ENCODE assay signal across 14 cellular contexts in genomic region chr5:109924708-109925107, GRCh38.
DNase-seq lines count a peak whose midpoint lies in the region; ATAC-seq and TF ChIP-seq lines count a peak whose summit lies in the region.
"Had no signal": no experiment of that assay in that cellular context is flagged by ENCODE, and none has a peak within 500 bp of the region (broad histone marks: within the 10 kb centered on the region; RNA-seq: fewer than 3 reads in every experiment).

No MANE protein-coding gene starts in this region.

- no peaks in the 10 kb centered on the region for H3K27me3 Mint-ChIP-seq in activated CD4-positive, alpha-beta T cell treated with anti-CD3 and anti-CD28 coated beads for 36 hours
- no peaks in the 10 kb centered on the region for H3K27me3 Mint-ChIP-seq in central memory CD8-positive, alpha-beta T cell
- no peaks in the 10 kb centered on the region for H3K27me3 Mint-ChIP-seq in naive thymus-derived CD8-positive, alpha-beta T cell
- H3K27me3 Mint-ChIP-seq in glutamatergic neuron (ENCODE audit: unreplicated experiment) = peaks cover 7% of the 10 kb centered on the region
- H3K27me3 Mint-ChIP-seq: CD4-positive, CD25-positive, alpha-beta regulatory T cell had no signal

- H3K4me1 Mint-ChIP-seq in activated CD4-positive, alpha-beta T cell treated with anti-CD3 and anti-CD28 coated beads for 36 hours = peaks cover 37% of the 10 kb centered on the region
- H3K4me1 Mint-ChIP-seq in central memory CD8-positive, alpha-beta T cell = peaks cover 33% of the 10 kb centered on the region
- peaks cover 28 to 61% (median 50%) of the 10 kb centered on the region in 4 donors for H3K4me1 Mint-ChIP-seq in naive thymus-derived CD8-positive, alpha-beta T cell
- peaks cover 34% of the 10 kb centered on the region for H3K4me1 Mint-ChIP-seq in glutamatergic neuron (ENCODE audit: low read depth, unreplicated experiment)
- H3K4me1 Mint-ChIP-seq: B cell had no signal

- CTCF ChIA-PET in activated CD4-positive, alpha-beta T cell treated with anti-CD3 and anti-CD28 coated beads for 36 hours (lab: Charles Lee) = interaction anchor here (0.6 kb wide), 1 partner anchor 702 kb away, joined by 4 read pairs; no protein-coding TSS in a partner anchor

- TF ChIP-seq CTCF in glutamatergic neuron (IDR thresholded peaks at IDR 0.05; ENCODE audit: partially characterized antibody, unreplicated experiment) = no peak

- H3K4me3 Mint-ChIP-seq in activated CD4-positive, alpha-beta T cell treated with anti-CD3 and anti-CD28 coated beads for 36 hours = no peak overlapping the region
- H3K4me3 Mint-ChIP-seq in central memory CD8-positive, alpha-beta T cell = no peak overlapping the region
- H3K4me3 Mint-ChIP-seq in naive thymus-derived CD8-positive, alpha-beta T cell = no peak overlapping the region
- H3K4me3 Mint-ChIP-seq in glutamatergic neuron (ENCODE audit: unreplicated experiment) = no peak overlapping the region
- H3K4me3 Mint-ChIP-seq: B cell; CD4-positive, CD25-positive, alpha-beta regulatory T cell; GM23338; HFFc6 had no signal

- POLR2A ChIA-PET in activated CD4-positive, alpha-beta T cell treated with anti-CD3 and anti-CD28 coated beads for 36 hours (lab: Charles Lee) = no interaction called here
- POLR2A ChIA-PET in naive thymus-derived CD8-positive, alpha-beta T cell (lab: Charles Lee) = interaction anchor here (1.7 to 5.2 kb wide), 2 partner anchors 9 to 234 kb away, joined by 4 to 61 read pairs; partner anchors contain the start of gene MAN2A1

- no peaks in the 10 kb centered on the region for H3K36me3 Mint-ChIP-seq in activated CD4-positive, alpha-beta T cell treated with anti-CD3 and anti-CD28 coated beads for 36 hours (ENCODE audit: low read depth)
- peaks cover 2% of the 10 kb centered on the region for H3K36me3 Mint-ChIP-seq in central memory CD8-positive, alpha-beta T cell (ENCODE audit: insufficient read depth)
- peaks cover 0 to 13% (median 0%) of the 10 kb centered on the region in 3 donors for H3K36me3 Mint-ChIP-seq in naive thymus-derived CD8-positive, alpha-beta T cell
- no peaks in the 10 kb centered on the region for H3K36me3 Mint-ChIP-seq in glutamatergic neuron (ENCODE audit: unreplicated experiment)
- H3K36me3 Mint-ChIP-seq: CD4-positive, CD25-positive, alpha-beta regulatory T cell had no signal

- H3K9me3 Mint-ChIP-seq in activated CD4-positive, alpha-beta T cell treated with anti-CD3 and anti-CD28 coated beads for 36 hours (ENCODE audit: low read depth) = peaks cover 1% of the 10 kb centered on the region
- H3K9me3 Mint-ChIP-seq in central memory CD8-positive, alpha-beta T cell = no peaks in the 10 kb centered on the region
- H3K9me3 Mint-ChIP-seq in naive thymus-derived CD8-positive, alpha-beta T cell = peaks cover 0 to 3% (median 0%) of the 10 kb centered on the region in 9 donors
- peaks cover 6% of the 10 kb centered on the region for H3K9me3 Mint-ChIP-seq in glutamatergic neuron (ENCODE audit: unreplicated experiment)
- H3K9me3 Mint-ChIP-seq: CD8-positive, alpha-beta memory T cell; GM23338; HFFc6 had no signal

- DNase-seq in activated CD4-positive, alpha-beta T cell treated with anti-CD3 and anti-CD28 coated beads for 36 hours = no peak
- no peak for DNase-seq in activated CD4-positive, alpha-beta T cell treated with anti-CD3 and anti-CD28 coated beads, Interleukin-2, amount 50 U/mL, for 1 hour
- no peak for DNase-seq in central memory CD8-positive, alpha-beta T cell (ENCODE audit: low spot score in 2 of 2)
- no peak for DNase-seq in naive thymus-derived CD8-positive, alpha-beta T cell
- DNase-seq in glutamatergic neuron (no peak), NOMO-1 (lab: John Stamatoyannopoulos, UW; ENCODE audit: unreplicated experiment in 2 of 2) (no peak)
- DNase-seq: CD4-positive, CD25-positive, alpha-beta regulatory T cell; CD8-positive, alpha-beta memory T cell; DMS53; DMS79 treated with DMSO at 0.1 percent for 48 hours; GF-D8; HFFc6 had no signal

- ATAC-seq in activated CD4-positive, alpha-beta T cell treated with anti-CD3 and anti-CD28 coated beads for 36 hours = no peak
- ATAC-seq in central memory CD8-positive, alpha-beta T cell (replicated peaks; ENCODE audit: extremely low read depth, poor library complexity, severe bottlenecking) = no peak
- ATAC-seq in naive thymus-derived CD8-positive, alpha-beta T cell = no peak
- ATAC-seq: GM23338 had no signal

- peak overlapping the region; percentile 15 for H3K27ac Mint-ChIP-seq in activated CD4-positive, alpha-beta T cell treated with anti-CD3 and anti-CD28 coated beads for 36 hours
- peak overlapping the region; percentile 3 for H3K27ac Mint-ChIP-seq in central memory CD8-positive, alpha-beta T cell (ENCODE audit: low read depth)
- peak overlapping the region in 8 of 10 donors; percentile 34 to 99 (median 65) for H3K27ac Mint-ChIP-seq in naive thymus-derived CD8-positive, alpha-beta T cell
- H3K27ac Mint-ChIP-seq in glutamatergic neuron (ENCODE audit: unreplicated experiment) = no peak overlapping the region
- H3K27ac Mint-ChIP-seq: B cell, GM23338, HFFc6 had no signal

- intact Hi-C loops in activated CD4-positive, alpha-beta T cell treated with anti-CD3 and anti-CD28 coated beads for 36 hours (cut with DNase I, micrococcal nuclease) = loop anchor here (5.0 to 10.0 kb wide), 2 partner anchors 230 to 232 kb away; no protein-coding TSS in a partner anchor
